9 cellular contexts compared by ENCODE assay signal in the genomic region with DNA sequence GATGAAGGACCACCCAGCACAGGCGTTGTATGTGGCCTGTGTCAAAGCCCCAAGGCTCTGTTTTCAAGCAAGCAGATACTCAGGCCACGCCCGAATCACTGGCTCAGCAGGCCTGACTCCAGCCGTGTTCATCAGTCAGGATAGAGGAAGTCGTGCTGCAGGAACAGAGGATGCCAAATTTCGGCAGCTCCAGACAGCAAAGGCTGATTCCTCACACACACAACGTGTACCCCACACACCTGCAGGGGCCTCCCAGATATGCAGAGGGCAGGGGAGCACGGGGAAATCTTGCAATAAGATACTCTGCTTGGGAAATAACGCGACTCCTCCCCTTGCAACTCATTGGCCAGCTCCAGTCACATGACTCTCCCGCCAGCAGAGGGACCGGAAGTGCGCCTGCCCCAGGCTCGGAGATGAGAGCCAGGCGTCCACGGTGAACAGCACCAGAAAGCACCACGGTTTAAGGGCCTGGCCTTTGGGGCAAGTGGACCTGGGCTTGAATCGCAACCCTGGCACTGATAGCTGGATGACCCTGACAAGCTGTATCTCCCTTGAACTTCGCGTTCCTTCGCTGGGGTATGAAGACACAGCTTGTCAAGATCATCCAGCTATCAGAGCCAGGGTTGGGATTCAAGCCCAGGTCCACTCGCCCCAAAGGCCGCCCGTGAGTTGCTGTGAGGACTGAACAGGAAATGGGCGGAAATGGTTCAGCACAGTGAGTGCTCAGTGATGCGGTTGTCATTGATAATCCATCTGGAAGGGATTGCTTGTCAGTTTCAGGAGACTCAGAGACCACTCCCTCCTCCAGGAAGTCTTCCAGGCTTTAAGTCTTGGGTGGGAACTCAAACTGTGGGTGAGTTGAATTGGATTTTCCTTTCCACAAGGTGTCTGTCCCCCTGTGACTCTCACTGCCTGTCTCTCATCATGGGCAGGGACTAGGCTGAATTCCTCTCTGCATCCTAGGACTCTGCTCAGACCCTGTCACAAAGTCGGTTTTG.
DNase-seq lines count a peak whose midpoint lies in the region; ATAC-seq and TF ChIP-seq lines count a peak whose summit lies in the region.
"Had no signal": no experiment of that assay in that cellular context is flagged by ENCODE, and none has a peak within 500 bp of the region (broad histone marks: within the 10 kb centered on the region; RNA-seq: fewer than 3 reads in every experiment).

No MANE protein-coding gene starts in this region.

- no peak overlapping the region for H3K27ac ChIP-seq in prostate gland

- intact Hi-C loops in prostate gland (cut with DNase I): no loop called here

- H3K4me3 ChIP-seq in choroid plexus epithelial cell (ENCODE audit: low read depth, low read length) (no peak overlapping the region), prostate gland (no peak overlapping the region)

- H3K9me3 ChIP-seq in prostate gland: no peaks in the 10 kb centered on the region

- 84% methylated on average over 27 of the region's 27 CpGs for WGBS in prostate gland

- no peaks in the 10 kb centered on the region for H3K36me3 ChIP-seq in prostate gland

- DNase-seq in Caki2 (ENCODE audit: low read depth) (peak; percentile 68), NCI-H774 (lab: John Stamatoyannopoulos, UW) (peak; percentile 8), choroid plexus epithelial cell (ENCODE audit: low read depth) (peak; percentile 36), medulla oblongata (ENCODE audit: extremely low spot score) (peak; percentile 41), prostate gland (ENCODE audit: low spot score) (no peak), GM19240 (ENCODE audit: insufficient read length, low spot score) (no peak)
- DNase-seq in stimulated activated CD4-positive, alpha-beta T cell treated with anti-CD3 and anti-CD28 coated beads, Interleukin-12 subunit alpha, Interleukin-12 subunit beta, amount 100 ng/mL, for 4 hours: no peak
- DNase-seq: GF-D8 had no signal

- no peak for TF ChIP-seq POLR2A in prostate gland (IDR thresholded peaks at IDR 0.05)

- ATAC-seq in GM19455 (IDR thresholded peaks at IDR 0.05; ENCODE audit: unreplicated experiment): no peak

- in situ Hi-C loops in Caki2 (cut with HindIII; ENCODE audit: low pct_unique_long_range_greater_than_20kb, low sequenced_read_pairs): no loop called here

- H3K4me1 ChIP-seq in prostate gland (replicated peaks): no peaks in the 10 kb centered on the region

- no peak for TF ChIP-seq CTCF in choroid plexus epithelial cell (conservative IDR thresholded peaks at IDR 0.05; ENCODE audit: low read depth, low read length)
- no peak for TF ChIP-seq CTCF in prostate gland (IDR thresholded peaks at IDR 0.05)

- no peaks in the 10 kb centered on the region for H3K27me3 ChIP-seq in prostate gland (replicated peaks; ENCODE audit: insufficient read depth)

Comparison
In these comparisons a context has a peak if more than half of its experiments do, and no peak if none do; other contexts are left out.
1. DNase-seq: peak in Caki2 (single experiment), NCI-H774 (single experiment), choroid plexus epithelial cell (single experiment) and medulla oblongata (single experiment); none in prostate gland (single experiment), GM19240 (single experiment) and stimulated activated CD4-positive, alpha-beta T cell treated with anti-CD3 and anti-CD28 coated beads, Interleukin-12 subunit alpha, Interleukin-12 subunit beta, amount 100 ng/mL, for 4 hours (single experiment).